Comparison of ENCODE assay signal across 30 cellular contexts in genomic region chr7:27650283-27650682, GRCh38. TPM values are rescaled to one million over a fixed set of nuclear protein-coding genes. Genes with fewer than 3 reads are reported as not detected.
A peak's percentile ranks its signal among the peaks of the same experiment; 100 is the strongest.
DNase-seq lines count a peak whose midpoint lies in the region; ATAC-seq, FAIRE-seq and TF ChIP-seq lines count a peak whose summit lies in the region.
"Had no signal": no experiment of that assay in that cellular context is flagged by ENCODE, and none has a peak within 500 bp of the region (broad histone marks: within the 10 kb centered on the region; RNA-seq: fewer than 3 reads in every experiment).

No MANE protein-coding gene starts in this region.

- TF ChIP-seq CTCF in A549 (IDR thresholded peaks at IDR 0.05), result no peak
- TF ChIP-seq CTCF in HEK293 (tag by site-specific recombination; IDR thresholded peaks at IDR 0.05), result no peak

- H3K4me1 ChIP-seq in A549 (peaks cover 27% of the 10 kb centered on the region), HEK293 (ENCODE audit: control insufficient read depth, insufficient read depth, low read length) (no peaks in the 10 kb centered on the region)
- H3K4me1 ChIP-seq: BE2C; BLaER1; BLaER1 treated with 17β-estradiol and CSF1 and Interleukin-3, amounts not matched to agents 10 nM and 100 nM; Caco-2 had no signal

- no peak for FAIRE-seq in A549 (lab: Jason Lieb, UNC)
- FAIRE-seq: A204.1, D721Med had no signal

- ATAC-seq in A549, result no peak
- ATAC-seq: CD8-positive, alpha-beta T cell had no signal

- no peak overlapping the region for H3K4me3 ChIP-seq in A549
- no peak overlapping the region for H3K4me3 ChIP-seq in HEK293 (ENCODE audit: low read depth, low read length)
- H3K4me3 ChIP-seq: BLaER1; BLaER1 treated with 17β-estradiol and CSF1 and Interleukin-3, amounts not matched to agents 10 nM and 100 nM had no signal

- TF ChIP-seq EP300 in A549 (IDR thresholded peaks at IDR 0.05), result no peak

- DNase-seq in A549 (ENCODE audit: low read depth in 1 of 2, low spot score in 1 of 2) (no peak), HUDEP-2 (lab: John Stamatoyannopoulos, UW; ENCODE audit: unreplicated experiment in 76 of 76) (no peak)
- DNase-seq in stimulated activated CD4-positive, alpha-beta T cell treated with anti-CD3 and anti-CD28 coated beads, Interleukin-15, amount 100 ng/mL, for 24 hours, result no peak
- DNase-seq: 8988T; ACHN; AML-193; BE2C; C1 segment of cervical spinal cord; Caco-2; Calu3; CD4-positive, alpha-beta memory T cell; CD4-positive, alpha-beta T cell; CD4-positive, CD25-positive, alpha-beta regulatory T cell; CD8-positive, alpha-beta memory T cell; CD8-positive, alpha-beta T cell; COR-L47; DMS 273 treated with DMSO at 0.1 percent for 48 hours; DMS153; DMS53; DMS79; DMS79 treated with DMSO at 0.1 percent for 48 hours; DND-41; EL had no signal

- TF ChIP-seq POLR2A in A549 (IDR thresholded peaks at IDR 0.05; ENCODE audit: low read length), result no peak

- no peak overlapping the region for H3K27ac ChIP-seq in A549
- no peak overlapping the region for H3K27ac ChIP-seq in HEK293 (ENCODE audit: extremely low read depth, low read depth, low read length)
- H3K27ac ChIP-seq: 22Rv1; BLaER1; BLaER1 treated with 17β-estradiol and CSF1 and Interleukin-3, amounts not matched to agents 10 nM and 100 nM; C4-2B had no signal

- no peak for TF ChIP-seq RAD21 in A549 (conservative IDR thresholded peaks at IDR 0.05 in 1 of 2, IDR thresholded peaks at IDR 0.05 in 1 of 2)

- WGBS in A549 (ENCODE audit: missing lambda C conversion rate), result 96% methylated on average over 4 of the region's 4 CpGs

- H3K36me3 ChIP-seq in HEK293 (ENCODE audit: control insufficient read depth in 2 of 2, insufficient read depth in 1 of 2, low read length in 2 of 2), result peaks cover 4 to 15% of the 10 kb centered on the region in 2 experiments
- H3K36me3 ChIP-seq: BE2C had no signal

- H3K9me3 ChIP-seq in A549, result no peaks in the 10 kb centered on the region
- no peaks in the 10 kb centered on the region for H3K9me3 ChIP-seq in HEK293 (ENCODE audit: control insufficient read depth, insufficient read depth, low read depth, low read length)
- H3K9me3 ChIP-seq: BE2C; BLaER1; BLaER1 treated with 17β-estradiol and CSF1 and Interleukin-3, amounts not matched to agents 10 nM and 100 nM; Caco-2 had no signal

- H3K4me2 ChIP-seq in A549, result no peak overlapping the region
- H3K4me2 ChIP-seq: BLaER1; BLaER1 treated with 17β-estradiol and CSF1 and Interleukin-3, amounts not matched to agents 10 nM and 100 nM had no signal

- POLR2A ChIA-PET in A549 (lab: Yijun Ruan, JAX), result interaction anchor here (1.4 kb wide), 1 partner anchor 12 kb away, joined by 4 read pairs; the partner anchor contains the start of gene HIBADH
- POLR2A ChIA-PET in HEK293 (lab: Yijun Ruan, JAX), result no interaction called here

- CTCF ChIA-PET in A549 (lab: Yijun Ruan, JAX), result interaction anchor here (1.0 kb wide), 1 partner anchor 13 kb away, joined by 3 read pairs; the partner anchor contains the start of gene HIBADH
- CTCF ChIA-PET in HEK293 (lab: Yijun Ruan, JAX), result interaction anchor here (0.6 kb wide), 1 partner anchor 462 kb away, joined by 5 read pairs; no protein-coding TSS in a partner anchor

TF ChIP-seq in A549, 52 proteins besides CTCF, POLR2A, EP300 and RAD21:
- TF ChIP-seq ZC3H11A (IDR thresholded peaks at IDR 0.05) (peak; percentile 47; the same call in 1 of the 2 replicates), HDAC2 (IDR thresholded peaks at IDR 0.05) (no peak), FOSL2 (IDR thresholded peaks at IDR 0.05) (no peak), FOSL2 (CRISPR knock-in tag; IDR thresholded peaks at IDR 0.05) (no peak), EHF (CRISPR knock-in tag; IDR thresholded peaks at IDR 0.05) (no peak), RARB (CRISPR knock-in tag; IDR thresholded peaks at IDR 0.05) (no peak), EHMT2 (IDR thresholded peaks at IDR 0.05; ENCODE audit: low read depth) (no peak)

TF ChIP-seq in HEK293, 187 proteins besides CTCF, POLR2A, EP300 and RAD21 (continues in another document):
- no peak for TF ChIP-seq PRDM10 (tag by site-specific recombination; IDR thresholded peaks at IDR 0.05)
- no peak for TF ChIP-seq INSM2 (tag by site-specific recombination; IDR thresholded peaks at IDR 0.05)
- no peak for TF ChIP-seq ZNF423 (tag by site-specific recombination; IDR thresholded peaks at IDR 0.05)
- TF ChIP-seq ZNF510 (tag by site-specific recombination; IDR thresholded peaks at IDR 0.05; ENCODE audit: insufficient replicate concordance), result peak; percentile 17
- no peak for TF ChIP-seq IKZF3 (tag by site-specific recombination; IDR thresholded peaks at IDR 0.05)
- TF ChIP-seq ZNF394 (tag by site-specific recombination; IDR thresholded peaks at IDR 0.05; ENCODE audit: borderline replicate concordance), result peak; percentile 77; the same call in 1 of the 2 replicates
- TF ChIP-seq ZBTB11 (tag by site-specific recombination; conservative IDR thresholded peaks at IDR 0.05; ENCODE audit: low read depth), result peak; percentile 63
- TF ChIP-seq ZNF16 (tag by site-specific recombination; IDR thresholded peaks at IDR 0.05; ENCODE audit: low read depth), result no peak

RNA-seq across cellular contexts. Expression of gene HIBADH, which starts 12.4 kb away (rescaled TPM):
- polyA plus RNA-seq in A549 (2011; rRNA removed) (108 and 118 TPM in 2 replicates), A549 (2017; fragmentation: RNase III; extraction: RNeasy Plus Mini Kit Qiagen cat#74134 plus additional on column Dnase treatment) (43.4 to 49.6 TPM (median 49.5 TPM) in 3 replicates)
- polyA plus RNA-seq in A549 (2012; cell fraction: cytosol; rRNA removed), result 39.3 and 43.4 TPM in 2 replicates
- 12.1 and 19.5 TPM in 2 replicates for polyA plus RNA-seq in A549 (2012; cell fraction: nucleus; rRNA removed)
- 27.7 and 29.1 TPM in 2 replicates for polyA minus RNA-seq in A549 (2011; rRNA and poly(A)+ RNA removed)

Comparison
In these comparisons a context has a peak if more than half of its experiments do, and no peak if none do; other contexts are left out.
1. Of the 5 proteins assayed by ChIP-seq in both HEK293 and A549: peak only in HEK293: REST; only in A549: none; in both: none; in neither: 4.